1 cellular context compared by ENCODE assay signal in the genomic region with DNA sequence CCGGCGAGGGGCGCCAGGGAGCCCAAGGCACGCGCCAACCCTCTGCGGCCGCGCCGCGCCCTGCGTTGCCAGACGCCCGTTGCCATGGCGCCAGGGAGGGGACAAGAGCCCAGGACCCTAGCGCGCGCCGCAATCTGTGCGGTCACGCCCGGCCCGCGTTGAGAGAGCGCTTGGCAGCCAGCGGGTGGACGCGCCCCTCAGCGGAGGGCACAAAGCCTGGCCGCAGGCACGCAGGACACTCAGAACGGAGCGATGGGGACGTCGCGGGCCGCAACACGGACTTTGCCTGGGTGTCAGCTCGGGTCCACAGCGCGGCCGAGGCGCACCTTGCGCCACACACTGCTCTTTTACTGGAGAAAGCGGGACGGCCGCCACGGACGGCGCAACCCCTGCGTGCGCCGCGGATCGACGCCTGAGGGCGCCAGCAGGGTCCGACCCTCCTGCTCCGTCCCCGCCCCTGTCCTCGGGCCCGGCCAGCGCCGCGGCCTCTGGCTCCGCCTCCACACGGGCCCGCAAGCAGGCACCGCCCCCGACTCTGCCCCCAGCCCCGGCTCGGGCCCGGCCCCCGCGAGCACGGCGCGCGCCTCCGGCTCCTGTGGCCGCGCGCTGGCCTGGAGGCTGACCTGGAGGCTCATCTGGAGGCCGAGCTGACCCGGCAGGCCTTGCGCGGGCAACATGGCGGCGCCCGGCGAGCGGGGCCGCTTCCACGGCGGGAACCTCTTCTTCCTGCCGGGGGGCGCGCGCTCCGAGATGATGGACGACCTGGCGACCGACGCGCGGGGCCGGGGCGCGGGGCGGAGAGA.
TF ChIP-seq lines count a peak whose summit lies in the region.

A gene (plus strand): TSS at position 650 of the 803 bp plus-strand sequence. CDS start 26 bp downstream, at position 676.

TF ChIP-seq in WTC11, 78 proteins besides CTCF, POLR2A, EP300 and RAD21 (continued from another document):
- TF ChIP-seq, protein P1, sequence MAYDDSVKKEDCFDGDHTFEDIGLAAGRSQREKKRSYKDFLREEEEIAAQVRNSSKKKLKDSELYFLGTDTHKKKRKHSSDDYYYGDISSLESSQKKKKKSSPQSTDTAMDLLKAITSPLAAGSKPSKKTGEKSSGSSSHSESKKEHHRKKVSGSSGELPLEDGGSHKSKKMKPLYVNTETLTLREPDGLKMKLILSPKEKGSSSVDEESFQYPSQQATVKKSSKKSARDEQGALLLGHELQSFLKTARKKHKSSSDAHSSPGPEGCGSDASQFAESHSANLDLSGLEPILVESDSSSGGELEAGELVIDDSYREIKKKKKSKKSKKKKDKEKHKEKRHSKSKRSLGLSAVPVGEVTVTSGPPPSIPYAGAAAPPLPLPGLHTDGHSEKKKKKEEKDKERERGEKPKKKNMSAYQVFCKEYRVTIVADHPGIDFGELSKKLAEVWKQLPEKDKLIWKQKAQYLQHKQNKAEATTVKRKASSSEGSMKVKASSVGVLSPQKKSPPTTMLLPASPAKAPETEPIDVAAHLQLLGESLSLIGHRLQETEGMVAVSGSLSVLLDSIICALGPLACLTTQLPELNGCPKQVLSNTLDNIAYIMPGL (CRISPR knock-in tag; IDR thresholded peaks at IDR 0.05): peak; percentile 72; the same call in 1 of the 2 replicates
- TF ChIP-seq ESRRA (CRISPR knock-in tag; IDR thresholded peaks at IDR 0.05; ENCODE audit: borderline replicate concordance) (peak; percentile 81; the same call in 1 of the 2 replicates), TEAD4 (CRISPR knock-in tag; IDR thresholded peaks at IDR 0.05) (no peak), NR2C2 (CRISPR knock-in tag; IDR thresholded peaks at IDR 0.05) (peak; percentile 84), NFYB (CRISPR knock-in tag; conservative IDR thresholded peaks at IDR 0.05; ENCODE audit: low read depth) (0 out of 2 replicates have a peak, but pooled peaks have one; percentile 5), MYBL2 (CRISPR knock-in tag; IDR thresholded peaks at IDR 0.05) (peak; percentile 86), NR3C1 (CRISPR knock-in tag; conservative IDR thresholded peaks at IDR 0.05; ENCODE audit: low read depth) (no peak), SOX15 (CRISPR knock-in tag; IDR thresholded peaks at IDR 0.05) (no peak), PRRX2 (CRISPR knock-in tag; IDR thresholded peaks at IDR 0.05) (peak; percentile 87; the same call in 1 of the 2 replicates), HMGA2 (CRISPR knock-in tag; IDR thresholded peaks at IDR 0.05) (no peak), NFE2L1 (CRISPR knock-in tag; IDR thresholded peaks at IDR 0.05) (0 out of 2 replicates have a peak, but pooled peaks have one; percentile 27), RELA (CRISPR knock-in tag; IDR thresholded peaks at IDR 0.05; ENCODE audit: borderline replicate concordance) (no peak; the same call in 1 of the 2 replicates), CREM (CRISPR knock-in tag; IDR thresholded peaks at IDR 0.05) (peak; percentile 58), TP53 (CRISPR knock-in tag; IDR thresholded peaks at IDR 0.05) (peak; percentile 68; the same call in 1 of the 2 replicates)
- TF ChIP-seq, protein P2, sequence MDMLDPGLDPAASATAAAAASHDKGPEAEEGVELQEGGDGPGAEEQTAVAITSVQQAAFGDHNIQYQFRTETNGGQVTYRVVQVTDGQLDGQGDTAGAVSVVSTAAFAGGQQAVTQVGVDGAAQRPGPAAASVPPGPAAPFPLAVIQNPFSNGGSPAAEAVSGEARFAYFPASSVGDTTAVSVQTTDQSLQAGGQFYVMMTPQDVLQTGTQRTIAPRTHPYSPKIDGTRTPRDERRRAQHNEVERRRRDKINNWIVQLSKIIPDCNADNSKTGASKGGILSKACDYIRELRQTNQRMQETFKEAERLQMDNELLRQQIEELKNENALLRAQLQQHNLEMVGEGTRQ (CRISPR knock-in tag; IDR thresholded peaks at IDR 0.05): peak; percentile 47
- TF ChIP-seq, protein P3, sequence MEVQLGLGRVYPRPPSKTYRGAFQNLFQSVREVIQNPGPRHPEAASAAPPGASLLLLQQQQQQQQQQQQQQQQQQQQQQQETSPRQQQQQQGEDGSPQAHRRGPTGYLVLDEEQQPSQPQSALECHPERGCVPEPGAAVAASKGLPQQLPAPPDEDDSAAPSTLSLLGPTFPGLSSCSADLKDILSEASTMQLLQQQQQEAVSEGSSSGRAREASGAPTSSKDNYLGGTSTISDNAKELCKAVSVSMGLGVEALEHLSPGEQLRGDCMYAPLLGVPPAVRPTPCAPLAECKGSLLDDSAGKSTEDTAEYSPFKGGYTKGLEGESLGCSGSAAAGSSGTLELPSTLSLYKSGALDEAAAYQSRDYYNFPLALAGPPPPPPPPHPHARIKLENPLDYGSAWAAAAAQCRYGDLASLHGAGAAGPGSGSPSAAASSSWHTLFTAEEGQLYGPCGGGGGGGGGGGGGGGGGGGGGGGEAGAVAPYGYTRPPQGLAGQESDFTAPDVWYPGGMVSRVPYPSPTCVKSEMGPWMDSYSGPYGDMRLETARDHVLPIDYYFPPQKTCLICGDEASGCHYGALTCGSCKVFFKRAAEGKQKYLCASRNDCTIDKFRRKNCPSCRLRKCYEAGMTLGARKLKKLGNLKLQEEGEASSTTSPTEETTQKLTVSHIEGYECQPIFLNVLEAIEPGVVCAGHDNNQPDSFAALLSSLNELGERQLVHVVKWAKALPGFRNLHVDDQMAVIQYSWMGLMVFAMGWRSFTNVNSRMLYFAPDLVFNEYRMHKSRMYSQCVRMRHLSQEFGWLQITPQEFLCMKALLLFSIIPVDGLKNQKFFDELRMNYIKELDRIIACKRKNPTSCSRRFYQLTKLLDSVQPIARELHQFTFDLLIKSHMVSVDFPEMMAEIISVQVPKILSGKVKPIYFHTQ (CRISPR knock-in tag; IDR thresholded peaks at IDR 0.05): peak; percentile 65; the same call in 1 of the 2 replicates
- TF ChIP-seq, protein P4, sequence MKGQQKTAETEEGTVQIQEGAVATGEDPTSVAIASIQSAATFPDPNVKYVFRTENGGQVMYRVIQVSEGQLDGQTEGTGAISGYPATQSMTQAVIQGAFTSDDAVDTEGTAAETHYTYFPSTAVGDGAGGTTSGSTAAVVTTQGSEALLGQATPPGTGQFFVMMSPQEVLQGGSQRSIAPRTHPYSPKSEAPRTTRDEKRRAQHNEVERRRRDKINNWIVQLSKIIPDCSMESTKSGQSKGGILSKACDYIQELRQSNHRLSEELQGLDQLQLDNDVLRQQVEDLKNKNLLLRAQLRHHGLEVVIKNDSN (CRISPR knock-in tag; IDR thresholded peaks at IDR 0.05): 0 out of 2 replicates have a peak, but pooled peaks have one; percentile 2
- TF ChIP-seq, protein P5, sequence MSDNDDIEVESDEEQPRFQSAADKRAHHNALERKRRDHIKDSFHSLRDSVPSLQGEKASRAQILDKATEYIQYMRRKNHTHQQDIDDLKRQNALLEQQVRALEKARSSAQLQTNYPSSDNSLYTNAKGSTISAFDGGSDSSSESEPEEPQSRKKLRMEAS (CRISPR knock-in tag; IDR thresholded peaks at IDR 0.05): peak; percentile 83
